In genomic region chr2:215713393-215713792, GRCh38 we compare ENCODE assay signal across 12 cellular contexts.
DNase-seq lines count a peak whose midpoint lies in the region; TF ChIP-seq lines count a peak whose summit lies in the region.
"Had no signal": no experiment of that assay in that cellular context is flagged by ENCODE, and none has a peak within 500 bp of the region (broad histone marks: within the 10 kb centered on the region; RNA-seq: fewer than 3 reads in every experiment).

No MANE protein-coding gene starts in this region.

- H3K4me3 ChIP-seq in mesenchymal stem cell (ENCODE audit: insufficient read depth in 1 of 2, low read depth in 1 of 2, low read length in 2 of 2) (peak overlapping the region in 1 of 2 experiments; percentile 31), vagina (no peak overlapping the region)

- H2AK5ac ChIP-seq in mesenchymal stem cell (ENCODE audit: low read length, severe bottlenecking) = peak overlapping the region; percentile 91

- peak overlapping the region; percentile 4 for H4K8ac ChIP-seq in mesenchymal stem cell (ENCODE audit: low read length)

- DNase-seq in SIG-M5 treated with dmso at 0.1 percent for 504 hours (lab: John Stamatoyannopoulos, UW; ENCODE audit: unreplicated experiment) = peak; percentile 31
- no peak for DNase-seq in SIG-M5 (lab: John Stamatoyannopoulos, UW)
- peak; percentile 92 for DNase-seq in mesenchymal stem cell
- DNase-seq in vagina (ENCODE audit: extremely low spot score in 2 of 2) = no peak
- DNase-seq in activated T-cell treated with anti-CD3 and anti-CD28 coated beads, Interleukin-2, amount 50 U/mL, for 48 hours = no peak
- no peak for DNase-seq in NCI-H2029 treated with DMSO at 0.1 percent for 48 hours (lab: John Stamatoyannopoulos, UW)
- DNase-seq in T-helper 1 cell = no peak
- DNase-seq: caudate nucleus, NCI-H345, occipital lobe, T-helper 2 cell had no signal

- H3K27ac Mint-ChIP-seq in dendritic cell treated with granulocyte-macrophage colony-stimulating factor and Interleukin-4, amounts not matched to agents 40 ng/mL and 50 ng/mL, for 4 days = peak overlapping the region; percentile 85

- no peak overlapping the region for H3K23ac ChIP-seq in mesenchymal stem cell (ENCODE audit: low read length in 2 of 2)

- peak overlapping the region; percentile 12 to 40 for H3K18ac ChIP-seq in mesenchymal stem cell (ENCODE audit: low read depth in 1 of 2, low read length in 2 of 2)

- peak overlapping the region; percentile 90 for H2BK5ac ChIP-seq in mesenchymal stem cell (ENCODE audit: low read depth, low read length, poor library complexity, severe bottlenecking)

- no peaks in the 10 kb centered on the region for H3K79me1 ChIP-seq in mesenchymal stem cell (replicated peaks; ENCODE audit: low read length, poor library complexity, severe bottlenecking)

- peaks cover 86% of the 10 kb centered on the region for H3K4me1 Mint-ChIP-seq in dendritic cell treated with granulocyte-macrophage colony-stimulating factor and Interleukin-4, amounts not matched to agents 40 ng/mL and 50 ng/mL, for 4 days (ENCODE audit: low read depth)

- intact Hi-C loops in dendritic cell treated with granulocyte-macrophage colony-stimulating factor and Interleukin-4, amounts not matched to agents 40 ng/mL and 50 ng/mL, for 4 days (cut with micrococcal nuclease) = loop anchor here (10.0 kb wide), 1 partner anchor 259 kb away; no protein-coding TSS in a partner anchor
- intact Hi-C loops in vagina (cut with DNase I) = no loop called here

- no peak for TF ChIP-seq POLR2A in vagina (IDR thresholded peaks at IDR 0.05)

- H3K9me3 Mint-ChIP-seq in dendritic cell treated with granulocyte-macrophage colony-stimulating factor and Interleukin-4, amounts not matched to agents 40 ng/mL and 50 ng/mL, for 4 days = no peaks in the 10 kb centered on the region

- H3K27me3 ChIP-seq in mesenchymal stem cell (ENCODE audit: control insufficient read depth in 1 of 2, insufficient read depth in 1 of 2, low read length in 2 of 2) (no peaks in the 10 kb centered on the region), vagina (no peaks in the 10 kb centered on the region)

- TF ChIP-seq CTCF in vagina (IDR thresholded peaks at IDR 0.05) = no peak

- H3K4me1 ChIP-seq in mesenchymal stem cell (ENCODE audit: control insufficient read depth, insufficient read depth, low read depth, low read length) (peaks cover 5% of the 10 kb centered on the region), vagina (peaks cover 20% of the 10 kb centered on the region)

- H3K14ac ChIP-seq in mesenchymal stem cell (ENCODE audit: low read length in 2 of 2) = no peak overlapping the region

- no peaks in the 10 kb centered on the region for H3K9me3 ChIP-seq in mesenchymal stem cell (ENCODE audit: control insufficient read depth, low read length)
- H3K9me3 ChIP-seq in vagina = no peaks in the 10 kb centered on the region

- H3K27ac ChIP-seq in mesenchymal stem cell (ENCODE audit: low read length, poor library complexity, severe bottlenecking) (peak overlapping the region; percentile 99), vagina (peak overlapping the region; percentile 13)

- peak overlapping the region in 1 of 2 experiments; percentile 12 for H2BK12ac ChIP-seq in mesenchymal stem cell (ENCODE audit: low read length in 2 of 2)

- H3K4me3 Mint-ChIP-seq in dendritic cell treated with granulocyte-macrophage colony-stimulating factor and Interleukin-4, amounts not matched to agents 40 ng/mL and 50 ng/mL, for 4 days = no peak overlapping the region

- H3K4me2 ChIP-seq in mesenchymal stem cell (ENCODE audit: low read length, poor library complexity, severe bottlenecking) = no peak overlapping the region

- no peaks in the 10 kb centered on the region for H3K36me3 Mint-ChIP-seq in dendritic cell treated with granulocyte-macrophage colony-stimulating factor and Interleukin-4, amounts not matched to agents 40 ng/mL and 50 ng/mL, for 4 days (ENCODE audit: low read depth)

- H3K36me3 ChIP-seq in mesenchymal stem cell (ENCODE audit: control insufficient read depth in 1 of 2, insufficient read depth in 2 of 2, low read depth in 1 of 2, low read length in 2 of 2) (no peaks in the 10 kb centered on the region), vagina (no peaks in the 10 kb centered on the region)

- H3K9ac ChIP-seq in mesenchymal stem cell (ENCODE audit: low read length) = peak overlapping the region; percentile 81

- no peak overlapping the region for H2BK15ac ChIP-seq in mesenchymal stem cell (ENCODE audit: low read depth, poor library complexity, severe bottlenecking)

- H2BK120ac ChIP-seq in mesenchymal stem cell (ENCODE audit: low read depth, low read length) = no peak overlapping the region

- H4K91ac ChIP-seq in mesenchymal stem cell (ENCODE audit: low read length) = no peak overlapping the region

- no peak overlapping the region for H3K4ac ChIP-seq in mesenchymal stem cell (ENCODE audit: low read depth in 1 of 2, low read length in 2 of 2)

- H2AFZ ChIP-seq in mesenchymal stem cell (ENCODE audit: low read depth, low read length) = no peak overlapping the region

- H3K27me3 Mint-ChIP-seq in dendritic cell treated with granulocyte-macrophage colony-stimulating factor and Interleukin-4, amounts not matched to agents 40 ng/mL and 50 ng/mL, for 4 days = peaks cover 2% of the 10 kb centered on the region

Comparison
In these comparisons a context has a peak if more than half of its experiments do, and no peak if none do; other contexts are left out.
1. DNase-seq: peak in SIG-M5 treated with dmso at 0.1 percent for 504 hours (single experiment) and mesenchymal stem cell (single experiment); none in SIG-M5 (single experiment), vagina (0 of 2), activated T-cell treated with anti-CD3 and anti-CD28 coated beads, Interleukin-2, amount 50 U/mL, for 48 hours (0 of 2), NCI-H2029 treated with DMSO at 0.1 percent for 48 hours (single experiment) and T-helper 1 cell (0 of 5).